Comparison of ENCODE assay signal across 26 cellular contexts in the genomic region with DNA sequence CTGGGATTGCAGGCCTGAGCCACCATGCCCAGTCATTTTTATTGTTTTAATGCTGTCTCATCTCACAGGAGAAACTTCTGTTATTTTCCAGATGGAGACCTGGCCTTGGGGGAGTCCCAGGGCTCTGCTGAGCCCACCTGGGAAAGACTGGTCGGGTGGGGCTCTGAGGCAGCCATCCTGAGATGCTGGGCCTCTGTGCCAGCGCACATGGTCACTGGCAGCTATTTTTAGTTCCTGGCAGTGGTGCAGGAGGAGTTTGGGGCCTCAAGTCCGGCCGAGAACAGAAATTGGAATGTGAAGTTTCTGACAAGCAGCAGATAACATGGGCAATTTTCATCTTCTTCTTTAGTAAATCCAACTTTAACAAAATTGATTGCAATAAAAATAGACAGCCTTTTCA. TPM values are rescaled to one million over a fixed set of nuclear protein-coding genes. Genes with fewer than 3 reads are reported as not detected.
DNase-seq lines count a peak whose midpoint lies in the region; ATAC-seq and TF ChIP-seq lines count a peak whose summit lies in the region.
"Had no signal": no experiment of that assay in that cellular context is flagged by ENCODE, and none has a peak within 500 bp of the region (broad histone marks: within the 10 kb centered on the region; RNA-seq: fewer than 3 reads in every experiment).

No MANE protein-coding gene starts in this region.

- no peak overlapping the region for H3K4me2 ChIP-seq in osteoblast (ENCODE audit: insufficient read depth, low read length)

- H3K4me1 ChIP-seq in heart left ventricle (peaks cover 0 to 23% (median 0%) of the 10 kb centered on the region in 12 donors), ovary (ENCODE audit: insufficient read depth) (peaks cover 5% of the 10 kb centered on the region), osteoblast (ENCODE audit: insufficient read depth, low read length) (no peaks in the 10 kb centered on the region)
- H3K4me1 ChIP-seq: adrenal gland had no signal

- DNase-seq in Right ventricle myocardium inferior (ENCODE audit: missing footprints) (no peak), cardiac septum (ENCODE audit: low spot score) (no peak), heart left ventricle (peak; percentile 24 to 68 (median 47)), ovary (peak; percentile 47 to 66 (median 52)), nephron progenitor cell (no peak), osteoblast (ENCODE audit: insufficient read length, low spot score, missing footprints) (no peak), SIG-M5 (lab: John Stamatoyannopoulos, UW) (no peak)
- DNase-seq: activated CD4-positive, alpha-beta T cell treated with anti-CD3 and anti-CD28 coated beads for 36 hours; activated naive CD4-positive, alpha-beta T cell; activated T-cell treated with anti-CD3 and anti-CD28 coated beads, Interleukin-2, amount 50 U/mL, for 4 hours; adrenal gland; BE2C; GDM1; H9; Karpas-422; MV-4-11; naive B cell; NCI-H1694 treated with DMSO at 0.1 percent for 48 hours; NCI-H526 treated with DMSO at 0.1 percent for 48 hours; stimulated activated CD4-positive, alpha-beta T cell treated with anti-CD3 and anti-CD28 coated beads, Interleukin-4, amount 100 ng/mL, for 4 hours; stimulated activated naive CD4-positive, alpha-beta T cell treated with Interleukin-2 at 50 U/mL for 16 hours had no signal

- TF ChIP-seq EP300 in ovary (IDR thresholded peaks at IDR 0.05) = no peak

- no peak overlapping the region for H3K27ac Mint-ChIP-seq in nephron progenitor cell
- H3K27ac Mint-ChIP-seq: activated CD4-positive, alpha-beta T cell treated with anti-CD3 and anti-CD28 coated beads for 36 hours; naive B cell had no signal

- TF ChIP-seq POLR2A in heart left ventricle (IDR thresholded peaks at IDR 0.05) = no peak
- TF ChIP-seq POLR2A in ovary (IDR thresholded peaks at IDR 0.05) = no peak

- peaks cover 33% of the 10 kb centered on the region for H3K4me1 Mint-ChIP-seq in nephron progenitor cell
- H3K4me1 Mint-ChIP-seq: activated CD4-positive, alpha-beta T cell treated with anti-CD3 and anti-CD28 coated beads for 36 hours; H9; naive B cell had no signal

- 22 to 29% (median 28%) methylated on average over 4 of the region's 4 CpGs for WGBS in heart left ventricle, 4 donors
- 4 to 10% (median 9%) methylated on average over 4 of the region's 4 CpGs for WGBS in ovary, 3 donors

- no peaks in the 10 kb centered on the region for H3K27me3 ChIP-seq in heart left ventricle
- no peaks in the 10 kb centered on the region for H3K27me3 ChIP-seq in ovary
- H3K27me3 ChIP-seq in osteoblast (ENCODE audit: insufficient read depth, low read length) = no peaks in the 10 kb centered on the region
- H3K27me3 ChIP-seq: adrenal gland, BE2C had no signal

- ATAC-seq in Right ventricle myocardium inferior (peak; percentile 53), heart left ventricle (peak; percentile 53 to 77 (median 69)), HG03280 (IDR thresholded peaks at IDR 0.05; ENCODE audit: unreplicated experiment) (no peak)
- ATAC-seq: activated CD4-positive, alpha-beta T cell treated with anti-CD3 and anti-CD28 coated beads for 36 hours; activated T-cell treated with anti-CD3 and anti-CD28 coated beads, Interleukin-2, amount 50 U/mL, for 4 hours; left lobe of liver had no signal

- TF ChIP-seq CTCF in heart left ventricle (IDR thresholded peaks at IDR 0.05) (no peak), ovary (IDR thresholded peaks at IDR 0.05) (no peak), nephron progenitor cell (IDR thresholded peaks at IDR 0.05) (no peak), osteoblast (IDR thresholded peaks at IDR 0.05; ENCODE audit: extremely low read depth, low read depth, low read length) (no peak)

- H4K20me1 ChIP-seq in osteoblast (ENCODE audit: insufficient read depth, low read length) = no peaks in the 10 kb centered on the region

- no peaks in the 10 kb centered on the region for H3K36me3 ChIP-seq in heart left ventricle
- no peaks in the 10 kb centered on the region for H3K36me3 ChIP-seq in ovary
- no peaks in the 10 kb centered on the region for H3K36me3 ChIP-seq in osteoblast (ENCODE audit: insufficient read depth, low read length)
- H3K36me3 ChIP-seq: adrenal gland, BE2C had no signal

- H3K9me3 Mint-ChIP-seq in nephron progenitor cell = no peaks in the 10 kb centered on the region
- H3K9me3 Mint-ChIP-seq: activated T-cell treated with anti-CD3 and anti-CD28 coated beads, Interleukin-2, amount 50 U/mL, for 4 hours had no signal

- H3K9me3 ChIP-seq in heart left ventricle (peaks cover 0 to 4% (median 0%) of the 10 kb centered on the region in 12 donors), ovary (no peaks in the 10 kb centered on the region), osteoblast (ENCODE audit: low read depth, low read length) (no peaks in the 10 kb centered on the region)
- H3K9me3 ChIP-seq: adrenal gland, BE2C had no signal

- H3K4me3 Mint-ChIP-seq in nephron progenitor cell = no peak overlapping the region
- H3K4me3 Mint-ChIP-seq: activated CD4-positive, alpha-beta T cell treated with anti-CD3 and anti-CD28 coated beads for 36 hours; activated T-cell treated with anti-CD3 and anti-CD28 coated beads, Interleukin-2, amount 50 U/mL, for 4 hours; H9; naive B cell had no signal

- H3K27ac ChIP-seq in heart left ventricle (peak overlapping the region in 8 of 12 donors; percentile 6 to 85 (median 43)), ovary (no peak overlapping the region), osteoblast (ENCODE audit: low read depth, low read length) (no peak overlapping the region)
- H3K27ac ChIP-seq: 22Rv1 had no signal

- intact Hi-C loops in Right ventricle myocardium inferior (cut with DNase I) (no loop called here), cardiac septum (cut with DNase I) (no loop called here), heart left ventricle (cut with DNase I) (loop anchor here in 1 of 10 donors (2.0 kb wide), 1 partner anchor 30 kb away; no protein-coding TSS in a partner anchor), ovary (cut with DNase I) (no loop called here)

- H3K79me2 ChIP-seq in osteoblast (ENCODE audit: insufficient read depth, low read length) = no peaks in the 10 kb centered on the region

- no peaks in the 10 kb centered on the region for H3K36me3 Mint-ChIP-seq in nephron progenitor cell (ENCODE audit: low read depth)
- H3K36me3 Mint-ChIP-seq: naive B cell had no signal

- H3K27me3 Mint-ChIP-seq in nephron progenitor cell (ENCODE audit: low read depth, poor library complexity) = peaks cover 6% of the 10 kb centered on the region

- H2AFZ ChIP-seq in osteoblast (ENCODE audit: low read length) = no peak overlapping the region

- H3K4me3 ChIP-seq in heart left ventricle = no peak overlapping the region
- no peak overlapping the region for H3K4me3 ChIP-seq in ovary
- H3K4me3 ChIP-seq in osteoblast (ENCODE audit: insufficient read depth, low read length) = no peak overlapping the region
- H3K4me3 ChIP-seq: adrenal gland had no signal

RNA-seq across cellular contexts. Expression of a gene that starts 44.5 kb away (rescaled TPM):
- total RNA-seq in Right ventricle myocardium inferior (1.1 TPM), cardiac septum (6.9 TPM), heart left ventricle (1 to 10 TPM; 1.7 to 5.5 (median 3.2) TPM), ovary (10 to 100 TPM in 3 of 7 donors, 1 to 10 TPM in 3, under 1 TPM in 1; 0.60 to 23.9 (median 7.1) TPM), osteoblast (9.0 and 11.5 TPM in 2 replicates)
- polyA plus RNA-seq in heart left ventricle (under 1 TPM; 0.28 to 0.50 TPM), ovary (10 to 100 TPM in 1 of 2 donors, 1 to 10 TPM in 1; 3.9 to 10.9 TPM)
- total RNA-seq: activated CD8-positive, alpha-beta memory T cell treated with anti-CD3 and anti-CD28 coated beads for 36 hours; T-helper 1 cell treated with Interleukin-12 subunit alpha and Interleukin-12 subunit beta and Interleukin-4 antibody, amounts not matched to agents 30 ng/mL and 1 ng/mL, for 36 hours had no signal

Comparison
In these comparisons a context has a peak if more than half of its experiments do, and no peak if none do; other contexts are left out.
1. DNase-seq: peak in heart left ventricle (5 of 5) and ovary (5 of 5); none in Right ventricle myocardium inferior (single experiment), cardiac septum (single experiment), nephron progenitor cell (single experiment), osteoblast (single experiment) and SIG-M5 (single experiment).
2. H3K27ac ChIP-seq: peak in heart left ventricle (8 of 12); none in ovary (0 of 2) and osteoblast (single experiment).